9 cellular contexts compared by ENCODE assay signal in genomic region chr1:155134322-155134721, GRCh38. TPM values are rescaled to one million over a fixed set of nuclear protein-coding genes. Genes with fewer than 3 reads are reported as not detected.
DNase-seq lines count a peak whose midpoint lies in the region; ATAC-seq and TF ChIP-seq lines count a peak whose summit lies in the region.
"Had no signal": no experiment of that assay in that cellular context is flagged by ENCODE, and none has a peak within 500 bp of the region (broad histone marks: within the 10 kb centered on the region; RNA-seq: fewer than 3 reads in every experiment).

No MANE protein-coding gene starts in this region.

- peak overlapping the region; percentile 98 for H3K4me3 Mint-ChIP-seq in activated T-cell treated with anti-CD3 and anti-CD28 coated beads, Interleukin-2, amount 50 U/mL, for 4 hours
- H3K4me3 Mint-ChIP-seq in memory B cell = peak overlapping the region; percentile 95

- peaks cover 0 to 41% (median 0%) of the 10 kb centered on the region in 3 donors for H3K36me3 ChIP-seq in tibial nerve

- H3K27ac ChIP-seq in tibial nerve = peak overlapping the region; percentile 96 to 100 (median 98)

- H3K4me3 ChIP-seq in astrocyte of the cerebellum (ENCODE audit: low read depth, low read length) (peak overlapping the region; percentile 57), tibial nerve (peak overlapping the region in 1 of 4 donors; percentile 84)

- no peak overlapping the region for H3K27ac Mint-ChIP-seq in memory B cell

- no peak for TF ChIP-seq CTCF in astrocyte of the cerebellum (IDR thresholded peaks at IDR 0.05; ENCODE audit: low read depth, low read length, missing control alignments)
- no peak for TF ChIP-seq CTCF in tibial nerve (IDR thresholded peaks at IDR 0.05)

- DNase-seq in activated T-cell treated with anti-CD3 and anti-CD28 coated beads, Interleukin-2, amount 50 U/mL, for 4 hours = no peak
- DNase-seq in activated T-cell treated with anti-CD3 and anti-CD28 coated beads for 4 hours (no peak), astrocyte of the cerebellum (ENCODE audit: low read depth) (no peak), memory B cell (ENCODE audit: low spot score in 2 of 2) (no peak), tibial nerve (ENCODE audit: low spot score in 2 of 2) (no peak), activated gamma-delta T cell (lab: John Stamatoyannopoulos, UW) (no peak), AML-193 (lab: John Stamatoyannopoulos, UW) (no peak)
- no peak for DNase-seq in stimulated activated CD4-positive, alpha-beta T cell treated with anti-CD3 and anti-CD28 coated beads, Interleukin-1b, Interleukin-23, amount 100 ng/mL, for 48 hours
- DNase-seq: NCI-H187 treated with DMSO at 0.1 percent for 48 hours had no signal

- no peak for TF ChIP-seq EP300 in tibial nerve (IDR thresholded peaks at IDR 0.05)

- H3K4me1 Mint-ChIP-seq in activated T-cell treated with anti-CD3 and anti-CD28 coated beads, Interleukin-2, amount 50 U/mL, for 4 hours (ENCODE audit: low read depth) = peaks cover 51% of the 10 kb centered on the region
- peaks cover 24% of the 10 kb centered on the region for H3K4me1 Mint-ChIP-seq in memory B cell

- H3K36me3 Mint-ChIP-seq in activated T-cell treated with anti-CD3 and anti-CD28 coated beads, Interleukin-2, amount 50 U/mL, for 4 hours (ENCODE audit: insufficient read depth) = peaks cover 8% of the 10 kb centered on the region
- peaks cover 1% of the 10 kb centered on the region for H3K36me3 Mint-ChIP-seq in memory B cell

- no peaks in the 10 kb centered on the region for H3K9me3 Mint-ChIP-seq in activated T-cell treated with anti-CD3 and anti-CD28 coated beads, Interleukin-2, amount 50 U/mL, for 4 hours
- H3K9me3 Mint-ChIP-seq in memory B cell = no peaks in the 10 kb centered on the region

- WGBS in tibial nerve, 2 donors = 50 to 68% methylated on average over 1 of the region's 1 CpG

- no peaks in the 10 kb centered on the region for H3K27me3 ChIP-seq in tibial nerve

- H3K27me3 Mint-ChIP-seq in activated T-cell treated with anti-CD3 and anti-CD28 coated beads, Interleukin-2, amount 50 U/mL, for 4 hours (ENCODE audit: low read depth) = no peaks in the 10 kb centered on the region
- H3K27me3 Mint-ChIP-seq in memory B cell = peaks cover 2% of the 10 kb centered on the region

- in situ Hi-C loops in astrocyte of the cerebellum (cut with HindIII; ENCODE audit: low sequenced_read_pairs) = no loop called here

- H3K9me3 ChIP-seq in tibial nerve = no peaks in the 10 kb centered on the region

- peaks cover 4 to 88% (median 26%) of the 10 kb centered on the region in 4 donors for H3K4me1 ChIP-seq in tibial nerve

- TF ChIP-seq POLR2A in tibial nerve (IDR thresholded peaks at IDR 0.05) = no peak

- ATAC-seq in activated T-cell treated with anti-CD3 and anti-CD28 coated beads, Interleukin-2, amount 50 U/mL, for 4 hours = no peak
- no peak for ATAC-seq in memory B cell (ENCODE audit: low read depth)

RNA-seq across cellular contexts. Expression of gene SLC50A1, which starts 1.3 kb away (rescaled TPM):
- total RNA-seq in activated T-cell treated with anti-CD3 and anti-CD28 coated beads, Interleukin-2, amount 50 U/mL, for 4 hours = 10 to 100 TPM; 29.1 to 36.0 (median 33.5) TPM
- 10 to 100 TPM in 3 of 4 donors, 1 to 10 TPM in 1; 5.7 to 33.9 (median 14.9) TPM for total RNA-seq in tibial nerve

RNA-seq across cellular contexts. Expression of gene DPM3, which starts 6.0 kb away (rescaled TPM):
- total RNA-seq in activated T-cell treated with anti-CD3 and anti-CD28 coated beads, Interleukin-2, amount 50 U/mL, for 4 hours = 10 to 100 TPM; 28.2 to 39.2 (median 33.0) TPM
- total RNA-seq in tibial nerve = 100 to 1,000 TPM in 2 of 4 donors, 10 to 100 TPM in 2; 74.7 to 115 (median 95.6) TPM

RNA-seq across cellular contexts. Expression of gene EFNA1, which starts 6.6 kb away (rescaled TPM):
- total RNA-seq in activated T-cell treated with anti-CD3 and anti-CD28 coated beads, Interleukin-2, amount 50 U/mL, for 4 hours = under 1 TPM; 0.30 to 0.61 (median 0.32) TPM
- 10 to 100 TPM; 27.4 to 41.4 (median 34.0) TPM for total RNA-seq in tibial nerve

RNA-seq across cellular contexts. Expression of gene KRTCAP2, which starts 38.8 kb away (rescaled TPM):
- total RNA-seq in activated T-cell treated with anti-CD3 and anti-CD28 coated beads, Interleukin-2, amount 50 U/mL, for 4 hours = 100 to 1,000 TPM; 191 to 204 (median 193) TPM
- total RNA-seq in tibial nerve = 100 to 1,000 TPM; 102 to 167 (median 146) TPM

RNA-seq across cellular contexts. Expression of gene TRIM46, which starts 39.3 kb away (rescaled TPM):
- 1 to 10 TPM; 3.5 to 4.4 (median 3.5) TPM for total RNA-seq in activated T-cell treated with anti-CD3 and anti-CD28 coated beads, Interleukin-2, amount 50 U/mL, for 4 hours
- total RNA-seq in tibial nerve = 10 to 100 TPM in 2 of 4 donors, 1 to 10 TPM in 2; 6.0 to 20.4 (median 12.7) TPM

Comparison
In these comparisons a context has a peak if more than half of its experiments do, and no peak if none do; other contexts are left out.
1. RNA of gene EFNA1, which starts 6.6 kb away (total RNA-seq): 27.4 to 41.4 TPM in tibial nerve; 0.30 to 0.61 TPM in activated T-cell treated with anti-CD3 and anti-CD28 coated beads, Interleukin-2, amount 50 U/mL, for 4 hours; every median in the first group is over 10 times any median in the second.